Comparison of ENCODE assay signal across 15 cellular contexts in the genomic region with DNA sequence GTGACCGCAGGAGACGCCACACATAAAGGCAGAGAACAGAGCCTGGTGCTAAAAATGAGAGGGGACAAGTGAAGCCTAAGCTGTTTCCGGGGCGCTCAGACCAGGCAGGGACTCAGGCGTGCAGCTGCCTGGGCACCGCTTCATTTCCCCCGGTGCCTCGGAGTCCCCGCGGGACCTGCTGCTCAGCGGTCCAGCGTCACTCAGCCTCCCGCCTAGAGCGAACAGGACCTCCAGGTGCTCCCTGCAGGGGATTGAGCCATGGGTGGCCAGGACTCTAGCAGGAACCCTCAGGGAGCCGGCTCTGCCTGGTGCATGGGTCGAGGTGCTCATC. TPM values are rescaled to one million over a fixed set of nuclear protein-coding genes. Genes with fewer than 3 reads are reported as not detected.
DNase-seq lines count a peak whose midpoint lies in the region; ATAC-seq and TF ChIP-seq lines count a peak whose summit lies in the region.
"Had no signal": no experiment of that assay in that cellular context is flagged by ENCODE, and none has a peak within 500 bp of the region (broad histone marks: within the 10 kb centered on the region; RNA-seq: fewer than 3 reads in every experiment).

No MANE protein-coding gene starts in this region.

- H3K27ac ChIP-seq in colonic mucosa (peak overlapping the region; percentile 33), psoas muscle (peak overlapping the region; percentile 46)

- H3K9ac ChIP-seq in colonic mucosa (ENCODE audit: low read depth in 2 of 2, low read length in 2 of 2) = no peak overlapping the region

- H3K4me3 ChIP-seq in Caco-2 (ENCODE audit: low read depth, low read length) = no peak overlapping the region
- no peak overlapping the region for H3K4me3 ChIP-seq in colonic mucosa
- H3K4me3 ChIP-seq in psoas muscle = no peak overlapping the region

- H3K4me1 ChIP-seq in Caco-2 (peaks cover 66% of the 10 kb centered on the region), colonic mucosa (peaks cover 55% of the 10 kb centered on the region), psoas muscle (peaks cover 53% of the 10 kb centered on the region)

- H3K27me3 ChIP-seq in Caco-2 (replicated peaks; ENCODE audit: control insufficient read depth, insufficient read depth, low read length) (no peaks in the 10 kb centered on the region), colonic mucosa (no peaks in the 10 kb centered on the region), psoas muscle (ENCODE audit: insufficient read depth in 3 of 3, low read length in 2 of 3) (no peaks in the 10 kb centered on the region)

- 46 to 70% (median 53%) methylated on average over 16 of the region's 16 CpGs for WGBS in psoas muscle, 3 donors

- DNase-seq in Caco-2 = no peak
- no peak for DNase-seq in colonic mucosa
- no peak for DNase-seq in psoas muscle
- DNase-seq in posterior vena cava (ENCODE audit: low spot score) = no peak
- DNase-seq in SKM-1 treated with dmso at 0.1 percent for 144 hours (lab: John Stamatoyannopoulos, UW; ENCODE audit: unreplicated experiment) = no peak
- DNase-seq in ureter (ENCODE audit: low spot score) = no peak
- DNase-seq: activated CD4-positive, alpha-beta T cell treated with anti-CD3 and anti-CD28 coated beads, Interleukin-2, amount 10 ng/mL, durations not matched to agents 7 days and 5 days; activated naive CD4-positive, alpha-beta T cell treated with Interleukin-2 at 50 U/mL for 16 hours; Calu3; cerebellar nuclear complex; HFFc6; natural killer cell; stimulated activated CD4-positive, alpha-beta T cell treated with anti-CD3 and anti-CD28 coated beads, Interleukin-15, amount 100 ng/mL, for 24 hours had no signal

- peak overlapping the region; percentile 64 for H3K27ac Mint-ChIP-seq in Caco-2 (ENCODE audit: unreplicated experiment)
- H3K27ac Mint-ChIP-seq: activated CD4-positive, alpha-beta T cell treated with anti-CD3 and anti-CD28 coated beads, Interleukin-2, amount 10 ng/mL, durations not matched to agents 7 days and 5 days; HFFc6; natural killer cell had no signal

- CTCF ChIA-PET in Caco-2 (lab: Charles Lee) = interaction anchor here (0.5 to 2.1 kb wide), 3 partner anchors 26 to 55 kb away, joined by 3 to 6 read pairs (median 3); no protein-coding TSS in a partner anchor

- H3K36me3 Mint-ChIP-seq in Caco-2 (ENCODE audit: insufficient read depth, unreplicated experiment) = peaks cover 16% of the 10 kb centered on the region
- H3K36me3 Mint-ChIP-seq: natural killer cell had no signal

- peak overlapping the region; percentile 14 for H3K4me3 Mint-ChIP-seq in Caco-2 (ENCODE audit: unreplicated experiment)
- H3K4me3 Mint-ChIP-seq: activated CD4-positive, alpha-beta T cell treated with anti-CD3 and anti-CD28 coated beads, Interleukin-2, amount 10 ng/mL, durations not matched to agents 7 days and 5 days; HFFc6; natural killer cell had no signal

- H3K9me3 ChIP-seq in Caco-2 (no peaks in the 10 kb centered on the region), colonic mucosa (no peaks in the 10 kb centered on the region), psoas muscle (no peaks in the 10 kb centered on the region)

- no peaks in the 10 kb centered on the region for H3K27me3 Mint-ChIP-seq in Caco-2 (ENCODE audit: insufficient read depth, unreplicated experiment)
- H3K27me3 Mint-ChIP-seq: activated CD4-positive, alpha-beta T cell treated with anti-CD3 and anti-CD28 coated beads, Interleukin-2, amount 10 ng/mL, durations not matched to agents 7 days and 5 days had no signal

- H3K9me3 Mint-ChIP-seq in Caco-2 (ENCODE audit: unreplicated experiment) = no peaks in the 10 kb centered on the region
- H3K9me3 Mint-ChIP-seq: activated CD4-positive, alpha-beta T cell treated with anti-CD3 and anti-CD28 coated beads, Interleukin-2, amount 10 ng/mL, durations not matched to agents 7 days and 5 days; HFFc6; natural killer cell had no signal

- POLR2A ChIA-PET in Caco-2 (lab: Charles Lee) = interaction anchor here (1.0 to 1.8 kb wide), 2 partner anchors 31 to 92 kb away, joined by 4 to 6 read pairs; a partner anchor contains a TSS

- no peaks in the 10 kb centered on the region for H3K36me3 ChIP-seq in Caco-2 (ENCODE audit: control insufficient read depth, insufficient read depth, low read length)
- H3K36me3 ChIP-seq in colonic mucosa = no peaks in the 10 kb centered on the region
- no peaks in the 10 kb centered on the region for H3K36me3 ChIP-seq in psoas muscle (ENCODE audit: insufficient read depth in 1 of 2, low read depth in 1 of 2)

- ATAC-seq in HG03469 (IDR thresholded peaks at IDR 0.05; ENCODE audit: unreplicated experiment) = peak; percentile 36
- no peak for ATAC-seq in psoas muscle
- no peak for ATAC-seq in HG03460 (IDR thresholded peaks at IDR 0.05; ENCODE audit: unreplicated experiment)
- ATAC-seq: natural killer cell had no signal

- peaks cover 46% of the 10 kb centered on the region for H3K4me1 Mint-ChIP-seq in Caco-2 (ENCODE audit: low read depth, unreplicated experiment)
- H3K4me1 Mint-ChIP-seq: activated CD4-positive, alpha-beta T cell treated with anti-CD3 and anti-CD28 coated beads, Interleukin-2, amount 10 ng/mL, durations not matched to agents 7 days and 5 days; natural killer cell had no signal

- BruUV-seq in Caco-2 (replicated peaks; lab: Mats Ljungman, UMichigan) = no TSS peak

- TF ChIP-seq CTCF in Caco-2 (IDR thresholded peaks at IDR 0.05; ENCODE audit: insufficient read depth in 1 of 2, low read depth in 1 of 2, low read length in 1 of 2, severe bottlenecking in 1 of 2, unreplicated experiment in 1 of 2) = no peak
- no peak for TF ChIP-seq CTCF in colonic mucosa (IDR thresholded peaks at IDR 0.05)
- TF ChIP-seq CTCF in psoas muscle (IDR thresholded peaks at IDR 0.05) = no peak

- intact Hi-C loops in Caco-2 (cut with micrococcal nuclease; ENCODE audit: unreplicated experiment) = no loop called here
- intact Hi-C loops in colonic mucosa (cut with DNase I) = no loop called here
- intact Hi-C loops in psoas muscle (cut with DNase I) = loop anchor here in 1 of 2 donors (5.0 kb wide), 1 partner anchor 34 kb away; no protein-coding TSS in a partner anchor
- intact Hi-C loops in posterior vena cava (cut with DNase I) = loop anchor here in 1 of 2 donors (10.0 kb wide), 1 partner anchor 48 kb away; no protein-coding TSS in a partner anchor

RNA-seq across cellular contexts. Expression of a gene that starts 31.0 kb away (rescaled TPM):
- total RNA-seq in Caco-2 (2022) (69.1 and 76.2 TPM in 2 replicates), colonic mucosa (10 to 100 TPM; 54.0 to 73.4 TPM), psoas muscle (10 to 100 TPM in 2 of 4 donors, 1 to 10 TPM in 2; 5.8 to 21.0 (median 9.9) TPM), posterior vena cava (10 to 100 TPM; 19.8 to 28.2 TPM), ureter (30.1 TPM)
- polyA plus RNA-seq in psoas muscle = 10 to 100 TPM in 1 of 3 donors, 1 to 10 TPM in 2; 1.8 to 10.8 (median 4.4) TPM
